Comparison of ENCODE assay signal across 30 cellular contexts in genomic region chr10:69745698-69746097, GRCh38. TPM values are rescaled to one million over a fixed set of nuclear protein-coding genes. Genes with fewer than 3 reads are reported as not detected.
DNase-seq lines count a peak whose midpoint lies in the region; ATAC-seq, FAIRE-seq and TF ChIP-seq lines count a peak whose summit lies in the region.
"Had no signal": no experiment of that assay in that cellular context is flagged by ENCODE, and none has a peak within 500 bp of the region (broad histone marks: within the 10 kb centered on the region; RNA-seq: fewer than 3 reads in every experiment).

No MANE protein-coding gene starts in this region.

- POLR2A ChIA-PET in GM12878 (lab: Charles Lee) (no interaction called here), PC-9 (lab: Charles Lee; ENCODE audit: unreplicated experiment) (interaction anchor here (0.6 kb wide), 1 partner anchor 104 kb away, joined by 5 read pairs; no protein-coding TSS in a partner anchor)

- no peaks in the 10 kb centered on the region for H3F3A ChIP-seq in PC-9 (ENCODE audit: insufficient read depth, low read depth)

- CTCF ChIA-PET in activated CD8-positive, alpha-beta memory T cell treated with anti-CD3 and anti-CD28 coated beads, Interleukin-2, amount 10 ng/mL, durations not matched to agents 7 days and 5 days (lab: Charles Lee), result no interaction called here
- CTCF ChIA-PET in GM12878 (lab: Yijun Ruan, JAX), result no interaction called here
- CTCF ChIA-PET in PC-9 (lab: Charles Lee), result no interaction called here

- FAIRE-seq in GM12878 (lab: Jason Lieb, UNC), result peak; percentile 61
- FAIRE-seq: G401.6, H1, HTR-8/SVneo, urothelium cell line had no signal

- no peaks in the 10 kb centered on the region for H3K4me1 Mint-ChIP-seq in activated CD8-positive, alpha-beta memory T cell treated with anti-CD3 and anti-CD28 coated beads, Interleukin-2, amount 10 ng/mL, durations not matched to agents 7 days and 5 days
- H3K4me1 Mint-ChIP-seq: naive thymus-derived CD8-positive, alpha-beta T cell had no signal

- SMC1A ChIA-PET in GM12878 (lab: Charles Lee; ENCODE audit: uncharacterized antibody, unreplicated experiment), result no interaction called here

- no peak overlapping the region for H3K4me3 ChIP-seq in GM12878
- H3K4me3 ChIP-seq in PC-9, result no peak overlapping the region
- H3K4me3 ChIP-seq: dorsolateral prefrontal cortex, suprapubic skin had no signal

- 2% methylated on average over 2 of the region's 2 CpGs for WGBS in GM12878 (ENCODE audit: insufficient coverage, insufficient replicate concordance, low lambda C conversion rate, missing lambda C conversion rate)

- H3K9me3 ChIP-seq in GM12878 (replicated peaks; ENCODE audit: control insufficient read depth, insufficient read depth, low read length) (no peaks in the 10 kb centered on the region; the same call in 2 of the 3 replicates), PC-9 (ENCODE audit: insufficient read depth, low read depth) (no peaks in the 10 kb centered on the region)
- H3K9me3 ChIP-seq: suprapubic skin had no signal

- TF ChIP-seq RAD21 in GM12878 (IDR thresholded peaks at IDR 0.05; ENCODE audit: insufficient read depth, low read depth, low read length), result no peak

- H4K20me1 ChIP-seq in GM12878 (ENCODE audit: control insufficient read depth, insufficient read depth) (no peaks in the 10 kb centered on the region), PC-9 (ENCODE audit: insufficient read depth) (no peaks in the 10 kb centered on the region)

- in situ Hi-C loops in GM12878 (cut with MboI), result no loop called here

- H3K4me1 ChIP-seq in GM12878 (ENCODE audit: control insufficient read depth, insufficient read depth, low read length), result peaks cover 7% of the 10 kb centered on the region
- H3K4me1 ChIP-seq in PC-9 (replicated peaks; ENCODE audit: insufficient read depth), result no peaks in the 10 kb centered on the region

- no peak for TF ChIP-seq POLR2A in GM12878 (IDR thresholded peaks at IDR 0.05; ENCODE audit: low read depth, low read length)

- H3K27ac ChIP-seq in GM12878 (ENCODE audit: control insufficient read depth, insufficient read depth) (no peak overlapping the region), PC-9 (no peak overlapping the region)
- H3K27ac ChIP-seq: dorsolateral prefrontal cortex, RWPE1, suprapubic skin had no signal

- intact Hi-C loops in GM12878 (cut with micrococcal nuclease; ENCODE audit: unreplicated experiment) (loop anchor here (5.0 kb wide), 1 partner anchor 52 kb away; no protein-coding TSS in a partner anchor), PC-9 (cut with micrococcal nuclease; ENCODE audit: unreplicated experiment) (no loop called here)

- BruUV-seq in GM12878 (replicated peaks; lab: Mats Ljungman, UMichigan) (no TSS peak), PC-9 (replicated peaks; lab: Mats Ljungman, UMichigan) (no TSS peak)

- no peak overlapping the region for H3K4me3 Mint-ChIP-seq in activated CD8-positive, alpha-beta memory T cell treated with anti-CD3 and anti-CD28 coated beads, Interleukin-2, amount 10 ng/mL, durations not matched to agents 7 days and 5 days
- H3K4me3 Mint-ChIP-seq: activated naive CD8-positive, alpha-beta T cell; activated T-helper 1 cell treated with anti-CD3 and anti-CD28 coated beads, Interleukin-12 subunit alpha, Interleukin-12 subunit beta, Interleukin-2, Interleukin-4 antibody, amounts not matched to agents 30 ng/mL and 10 ng/mL and 1 ng/mL, durations not matched to agents 14 hours and 24 hours and 36 hours; CD8-positive, alpha-beta T cell; naive thymus-derived CD8-positive, alpha-beta T cell; T-helper 1 cell treated with Interleukin-12 subunit alpha and Interleukin-12 subunit beta and Interleukin-4 antibody, amounts not matched to agents 30 μg/mL and 1 μg/mL, for 36 hours had no signal

- 0 out of 4 replicates have a peak, but pooled peaks of 1 of the 2 experiments have one; percentile 14 for TF ChIP-seq EP300 in GM12878 (IDR thresholded peaks at IDR 0.05; ENCODE audit: borderline replicate concordance in 1 of 2, control insufficient read depth in 1 of 2, low read depth in 2 of 2, low read length in 2 of 2)

- H3K4me2 ChIP-seq in GM12878 (ENCODE audit: control insufficient read depth, insufficient read depth) (peak overlapping the region; percentile 38; the same call in 1 of the 2 replicates), PC-9 (no peak overlapping the region)

- no peaks in the 10 kb centered on the region for H3K9me3 Mint-ChIP-seq in activated CD8-positive, alpha-beta memory T cell treated with anti-CD3 and anti-CD28 coated beads, Interleukin-2, amount 10 ng/mL, durations not matched to agents 7 days and 5 days (ENCODE audit: low read depth)
- H3K9me3 Mint-ChIP-seq: activated T-helper 1 cell treated with anti-CD3 and anti-CD28 coated beads, Interleukin-12 subunit alpha, Interleukin-12 subunit beta, Interleukin-2, Interleukin-4 antibody, amounts not matched to agents 30 ng/mL and 10 ng/mL and 1 ng/mL, durations not matched to agents 14 hours and 24 hours and 36 hours; CD8-positive, alpha-beta T cell; naive thymus-derived CD8-positive, alpha-beta T cell; T-helper 1 cell treated with Interleukin-12 subunit alpha and Interleukin-12 subunit beta and Interleukin-4 antibody, amounts not matched to agents 30 μg/mL and 1 μg/mL, for 36 hours had no signal

- no peak for TF ChIP-seq CTCF in GM12878 (IDR thresholded peaks at IDR 0.05 in 2 of 3, conservative IDR thresholded peaks at IDR 0.05 in 1 of 3; ENCODE audit: control insufficient read depth in 2 of 3, extremely low read depth in 1 of 3, insufficient read depth in 1 of 3, low read depth in 3 of 3, low read length in 3 of 3)
- TF ChIP-seq CTCF in PC-9 (conservative IDR thresholded peaks at IDR 0.05), result no peak

- H3K36me3 Mint-ChIP-seq in activated CD8-positive, alpha-beta memory T cell treated with anti-CD3 and anti-CD28 coated beads, Interleukin-2, amount 10 ng/mL, durations not matched to agents 7 days and 5 days, result no peaks in the 10 kb centered on the region
- H3K36me3 Mint-ChIP-seq: activated naive CD8-positive, alpha-beta T cell; CD8-positive, alpha-beta T cell; naive thymus-derived CD8-positive, alpha-beta T cell had no signal

- no peak for DNase-seq in activated CD8-positive, alpha-beta memory T cell treated with anti-CD3 and anti-CD28 coated beads, Interleukin-2, amount 10 ng/mL, durations not matched to agents 7 days and 5 days
- no peak for DNase-seq in activated CD8-positive, alpha-beta memory T cell treated with anti-CD3 and anti-CD28 coated beads, Interleukin-2, amount 50 U/mL, for 4 hours
- DNase-seq in GM12878 (ENCODE audit: low read depth, low spot score) (peak; percentile 31), NCI-H128 (lab: John Stamatoyannopoulos, UW; ENCODE audit: unreplicated experiment) (no peak), PC-9 (no peak)
- DNase-seq: activated CD4-positive, alpha-beta T cell treated with anti-CD3 and anti-CD28 coated beads for 48 hours; AML-193; CD8-positive, alpha-beta T cell; cerebellar nuclear complex; DMS153; dorsolateral prefrontal cortex; KBM-7; midbrain; naive thymus-derived CD8-positive, alpha-beta T cell; NCI-H1694 treated with DMSO at 0.1 percent for 48 hours; NCI-H2171 treated with DMSO at 0.1 percent for 48 hours; NCI-H526 treated with DMSO at 0.1 percent for 48 hours; occipital lobe had no signal

- H3K27me3 ChIP-seq in GM12878 (replicated peaks in 1 of 2; ENCODE audit: control insufficient read depth in 2 of 2, insufficient read depth in 2 of 2, low read length in 1 of 2), result peaks cover 0 to 8% of the 10 kb centered on the region in 2 experiments; a peak in 1 of 4 replicates
- peaks cover 39% of the 10 kb centered on the region for H3K27me3 ChIP-seq in PC-9 (ENCODE audit: insufficient read depth, low read depth)

- no peak overlapping the region for H2AFZ ChIP-seq in GM12878 (ENCODE audit: control insufficient read depth, low read depth, low read length)
- no peak overlapping the region for H2AFZ ChIP-seq in PC-9

- no peak overlapping the region for H3K27ac Mint-ChIP-seq in activated CD8-positive, alpha-beta memory T cell treated with anti-CD3 and anti-CD28 coated beads, Interleukin-2, amount 10 ng/mL, durations not matched to agents 7 days and 5 days
- H3K27ac Mint-ChIP-seq: activated naive CD8-positive, alpha-beta T cell; activated T-helper 1 cell treated with anti-CD3 and anti-CD28 coated beads, Interleukin-12 subunit alpha, Interleukin-12 subunit beta, Interleukin-2, Interleukin-4 antibody, amounts not matched to agents 30 ng/mL and 10 ng/mL and 1 ng/mL, durations not matched to agents 14 hours and 24 hours and 36 hours; CD8-positive, alpha-beta T cell; naive thymus-derived CD8-positive, alpha-beta T cell; T-helper 1 cell treated with Interleukin-12 subunit alpha and Interleukin-12 subunit beta and Interleukin-4 antibody, amounts not matched to agents 30 μg/mL and 1 μg/mL, for 36 hours had no signal

- no peaks in the 10 kb centered on the region for H3K36me3 ChIP-seq in GM12878 (ENCODE audit: control insufficient read depth in 2 of 2, insufficient read depth in 2 of 2, low read length in 1 of 2)
- no peaks in the 10 kb centered on the region for H3K36me3 ChIP-seq in PC-9 (ENCODE audit: low read depth)
- H3K36me3 ChIP-seq: suprapubic skin had no signal

- peaks cover 58% of the 10 kb centered on the region for H3K27me3 Mint-ChIP-seq in activated CD8-positive, alpha-beta memory T cell treated with anti-CD3 and anti-CD28 coated beads, Interleukin-2, amount 10 ng/mL, durations not matched to agents 7 days and 5 days

- RAD21 ChIA-PET in GM12878 (lab: Charles Lee; ENCODE audit: unreplicated experiment), result no interaction called here

- H3K79me2 ChIP-seq in GM12878 (ENCODE audit: control insufficient read depth, insufficient read depth, low read length) (no peaks in the 10 kb centered on the region), PC-9 (ENCODE audit: low read depth) (no peaks in the 10 kb centered on the region)

- ATAC-seq in activated CD8-positive, alpha-beta memory T cell treated with anti-CD3 and anti-CD28 coated beads, Interleukin-2, amount 10 ng/mL, durations not matched to agents 7 days and 5 days, result peak; percentile 23
- ATAC-seq in GM19455 (IDR thresholded peaks at IDR 0.05; ENCODE audit: unreplicated experiment), result peak; percentile 68
- ATAC-seq in HG03378 (IDR thresholded peaks at IDR 0.05; ENCODE audit: unreplicated experiment), result peak; percentile 59
- peak; percentile 83 for ATAC-seq in GM12878
- no peak for ATAC-seq in GM18517 (IDR thresholded peaks at IDR 0.05; ENCODE audit: unreplicated experiment)
- ATAC-seq: CD8-positive, alpha-beta T cell; naive thymus-derived CD8-positive, alpha-beta T cell had no signal

- H3K9me2 ChIP-seq in PC-9 (ENCODE audit: insufficient read depth), result no peaks in the 10 kb centered on the region

- no peak overlapping the region for H3K9ac ChIP-seq in GM12878 (ENCODE audit: control insufficient read depth, insufficient read depth, low read length)

RNA-seq across cellular contexts. Expression of gene COL13A1, which starts 56.0 kb away (rescaled TPM):
- not detected for total RNA-seq in activated CD8-positive, alpha-beta memory T cell treated with anti-CD3 and anti-CD28 coated beads, Interleukin-2, amount 10 ng/mL, durations not matched to agents 7 days and 5 days
- total RNA-seq in GM12878 (2013; cell fraction: nucleolus; rRNA removed), result not detected in 2 replicates
- not detected in 2 replicates for total RNA-seq in GM12878 (2014; rRNA removed)
- not detected in 2 replicates for total RNA-seq in GM12878 (2014; rRNA removed; fragmentation: Illumina TruSeq; extraction: Trizol)
- total RNA-seq in GM12878 (2021), result not detected in 2 replicates
- not detected for polyA plus RNA-seq in GM12878 (2011; ENCODE audit: low read depth)
- polyA plus RNA-seq in GM12878 (2011; rRNA removed), result 0.03 TPM in 1 of 2 replicates, not detected in the other
- polyA plus RNA-seq in GM12878 (2011; cell fraction: cytosol; rRNA removed), result not detected in 2 replicates
- not detected in 2 replicates for polyA plus RNA-seq in GM12878 (2011; cell fraction: nucleus; rRNA removed)
- 0.06 TPM in 1 of 2 replicates, not detected in the other for polyA plus RNA-seq in GM12878 (2012)
- not detected in 2 replicates for polyA plus RNA-seq in GM12878 (2014; fragmentation: Illumina TruSeq; extraction: Trizol)
- polyA plus RNA-seq in GM12878 (2014; fragmentation: Nextera tagmentation; extraction: Ambion mirVana), result under 1 TPM in 1 of 2 experiments, not detected in 1; 0.05 TPM
- 0.06 TPM in 1 of 2 replicates, not detected in the other for polyA plus RNA-seq in GM12878 (2014; rRNA removed)
- under 1 TPM in 1 of 2 experiments, not detected in 1; 0.15 TPM for polyA plus RNA-seq in GM12878 (2016; fragmentation: Nextera tagmentation; extraction: Ambion mirVana)
- 0.15 TPM in 1 of 2 replicates, not detected in the other for polyA minus RNA-seq in GM12878 (2011; rRNA and poly(A)+ RNA removed)
- not detected in 2 replicates for polyA minus RNA-seq in GM12878 (2011; cell fraction: cytosol; rRNA and poly(A)+ RNA removed)
- polyA minus RNA-seq in GM12878 (2011; cell fraction: nucleus; rRNA and poly(A)+ RNA removed), result not detected in 2 replicates
- 0.73 and 1.6 TPM in 2 replicates for total RNA-seq in PC-9 (2021)
- total RNA-seq: activated T-helper 1 cell treated with anti-CD3 and anti-CD28 coated beads, Interleukin-12 subunit alpha, Interleukin-12 subunit beta, Interleukin-2, Interleukin-4 antibody, amounts not matched to agents 30 ng/mL and 10 ng/mL and 1 ng/mL, durations not matched to agents 14 hours and 24 hours and 36 hours; CD8-positive, alpha-beta T cell; naive thymus-derived CD8-positive, alpha-beta T cell had no signal
- polyA plus RNA-seq: naive thymus-derived CD8-positive, alpha-beta T cell had no signal
